ENCODE assay signal across 9 cellular contexts in the genomic region with DNA sequence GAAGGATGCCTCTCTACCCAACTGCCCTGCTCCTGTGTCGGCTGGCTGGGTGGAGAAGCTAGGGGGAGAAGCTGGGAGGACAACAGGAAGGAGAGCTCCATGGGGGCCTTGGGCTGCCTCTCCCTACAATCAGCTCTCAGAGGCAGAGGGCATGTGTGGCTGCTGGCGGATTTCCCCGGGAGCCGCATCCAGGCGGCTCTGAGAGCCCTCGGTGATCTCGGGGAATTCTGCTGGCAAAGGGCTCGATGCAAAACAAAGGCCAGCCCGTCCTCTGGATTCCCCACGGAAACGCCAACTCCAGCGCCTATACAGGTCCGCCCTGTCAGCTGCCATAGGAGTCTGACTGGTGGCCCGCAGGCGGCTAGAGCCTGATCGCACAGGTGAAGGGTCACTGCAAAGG. TPM values are rescaled to one million over a fixed set of nuclear protein-coding genes. Genes with fewer than 3 reads are reported as not detected.
A peak's percentile ranks its signal among the peaks of the same experiment; 100 is the strongest.
DNase-seq lines count a peak whose midpoint lies in the region; ATAC-seq and TF ChIP-seq lines count a peak whose summit lies in the region.
"Had no signal": no experiment of that assay in that cellular context is flagged by ENCODE, and none has a peak within 500 bp of the region (broad histone marks: within the 10 kb centered on the region; RNA-seq: fewer than 3 reads in every experiment).

No MANE protein-coding gene starts in this region.

- H3K4me1 Mint-ChIP-seq in HFFc6 (ENCODE audit: low read depth) = peaks cover 66% of the 10 kb centered on the region

- in situ Hi-C loops in astrocyte of the cerebellum (cut with HindIII; ENCODE audit: low sequenced_read_pairs) = no loop called here

- no peak overlapping the region for H3K4me3 Mint-ChIP-seq in HFFc6

- DNase-seq in HFFc6 (no peak), astrocyte of the cerebellum (ENCODE audit: low read depth) (peak; percentile 22), heart right ventricle (no peak), spleen (peak; percentile 77), NK-92 (lab: John Stamatoyannopoulos, UW; ENCODE audit: unreplicated experiment) (no peak)
- DNase-seq in stimulated activated naive CD4-positive, alpha-beta T cell (lab: John Stamatoyannopoulos, UW) = no peak
- no peak for DNase-seq in activated naive CD4-positive, alpha-beta T cell treated with Interleukin-2 at 50 U/mL for 16 hours
- DNase-seq: NCI-H1048 had no signal

- intact Hi-C loops in heart right ventricle (cut with DNase I) (loop anchor here in 3 of 10 donors (1.0 to 5.0 kb wide), 3 partner anchors 48 to 67 kb away; no protein-coding TSS in a partner anchor), spleen (cut with DNase I; ENCODE audit: low total_unique reads) (loop anchor here (10.0 kb wide), 1 partner anchor 65 kb away; no protein-coding TSS in a partner anchor)

- ATAC-seq in heart right ventricle (peak; percentile 32 to 68 (median 43)), HG03135 (IDR thresholded peaks at IDR 0.05; ENCODE audit: unreplicated experiment) (no peak)

- H3K9me3 ChIP-seq in heart right ventricle = no peaks in the 10 kb centered on the region
- H3K9me3 ChIP-seq in spleen = no peaks in the 10 kb centered on the region

- peak overlapping the region in 9 of 10 donors; percentile 19 to 84 (median 79) for H3K27ac ChIP-seq in heart right ventricle
- H3K27ac ChIP-seq in spleen = peak overlapping the region; percentile 63 to 86 (median 78)

- TF ChIP-seq POLR2A in spleen (IDR thresholded peaks at IDR 0.05) = no peak

- no peak overlapping the region for H3K4me3 ChIP-seq in astrocyte of the cerebellum (ENCODE audit: low read depth, low read length)
- H3K4me3 ChIP-seq in heart right ventricle = no peak overlapping the region
- peak overlapping the region in 1 of 8 donors; percentile 43 for H3K4me3 ChIP-seq in spleen

- H3K27me3 Mint-ChIP-seq in HFFc6 (ENCODE audit: insufficient read depth) = peaks cover 4% of the 10 kb centered on the region; the same call in 1 of the 2 replicates

- no peak for TF ChIP-seq CTCF in HFFc6 (IDR thresholded peaks at IDR 0.05)
- no peak for TF ChIP-seq CTCF in astrocyte of the cerebellum (IDR thresholded peaks at IDR 0.05; ENCODE audit: low read depth, low read length, missing control alignments)
- TF ChIP-seq CTCF in heart right ventricle (IDR thresholded peaks at IDR 0.05) = no peak
- no peak for TF ChIP-seq CTCF in spleen (IDR thresholded peaks at IDR 0.05 in 8 of 11, conservative IDR thresholded peaks at IDR 0.05 in 3 of 11)

- H3K36me3 ChIP-seq in heart right ventricle (peaks cover 0 to 89% (median 51%) of the 10 kb centered on the region in 9 donors), spleen (peaks cover 0 to 97% (median 54%) of the 10 kb centered on the region in 6 donors)

- no peaks in the 10 kb centered on the region for H3K9me3 Mint-ChIP-seq in HFFc6

- H3K27me3 ChIP-seq in heart right ventricle (no peaks in the 10 kb centered on the region), spleen (replicated peaks in 1 of 7) (no peaks in the 10 kb centered on the region)

- H3K4me1 ChIP-seq in heart right ventricle (peaks cover 17 to 50% (median 39%) of the 10 kb centered on the region in 9 donors), spleen (peaks cover 40 to 68% (median 50%) of the 10 kb centered on the region in 6 donors)

- WGBS in heart right ventricle, 2 donors = 62 to 64% methylated on average over 16 of the region's 16 CpGs
- WGBS in spleen, 5 donors = 62 to 73% (median 69%) methylated on average over 14 to 16 of the region's 16 CpGs

- peak overlapping the region; percentile 99 for H3K27ac Mint-ChIP-seq in HFFc6

- H3K36me3 Mint-ChIP-seq in HFFc6 (ENCODE audit: low read depth) = peaks cover 35% of the 10 kb centered on the region

RNA-seq across cellular contexts. Expression of a gene that starts 26.4 kb away (rescaled TPM):
- 100 to 1,000 TPM; 152 to 206 (median 155) TPM for total RNA-seq in HFFc6 (2021; fragmentation: NEBNext Ultra II Directional; extraction: Animal tissue kit (Norgen Biotek cat#: 25700))
- total RNA-seq in heart right ventricle (10 to 100 TPM in 3 of 10 donors, 1 to 10 TPM in 7; 4.6 to 16.0 (median 6.8) TPM), spleen (10 to 100 TPM; 31.1 to 77.4 (median 43.7) TPM)
- polyA plus RNA-seq in heart right ventricle (10 to 100 TPM; 25.2 to 38.9 TPM), spleen (10 to 100 TPM; 17.2 to 45.1 (median 37.4) TPM)

RNA-seq across cellular contexts. Expression of a gene that starts 35.9 kb away (rescaled TPM):
- 10 to 100 TPM; 24.1 to 26.5 (median 25.1) TPM for total RNA-seq in HFFc6 (2021; fragmentation: NEBNext Ultra II Directional; extraction: Animal tissue kit (Norgen Biotek cat#: 25700))
- total RNA-seq in heart right ventricle (10 to 100 TPM; 45.2 to 81.6 (median 60.8) TPM), spleen (10 to 100 TPM; 43.3 to 79.2 (median 55.3) TPM)
- polyA plus RNA-seq in heart right ventricle (10 to 100 TPM; 15.5 to 29.3 TPM), spleen (10 to 100 TPM; 13.7 to 37.4 (median 14.8) TPM)

RNA-seq across cellular contexts. Expression of a gene that starts 43.7 kb away (rescaled TPM):
- total RNA-seq in HFFc6 (2021; fragmentation: NEBNext Ultra II Directional; extraction: Animal tissue kit (Norgen Biotek cat#: 25700)) = 1 to 10 TPM; 2.7 to 5.3 (median 2.9) TPM
- 1 to 10 TPM; 1.1 to 3.3 (median 1.7) TPM for total RNA-seq in heart right ventricle
- 1 to 10 TPM in 1 of 2 donors, under 1 TPM in 1; 0.58 to 4.8 TPM for polyA plus RNA-seq in heart right ventricle
- 1 to 10 TPM; 1.7 to 9.4 (median 7.2) TPM for total RNA-seq in spleen
- polyA plus RNA-seq in spleen = 1 to 10 TPM; 1.7 to 5.1 (median 1.9) TPM

RNA-seq across cellular contexts. Expression of a gene that starts 47.9 kb away (rescaled TPM):
- total RNA-seq in HFFc6 (2021; fragmentation: NEBNext Ultra II Directional; extraction: Animal tissue kit (Norgen Biotek cat#: 25700)) = 10 to 100 TPM; 44.6 to 58.7 (median 49.6) TPM
- total RNA-seq in heart right ventricle (10 to 100 TPM; 35.2 to 69.6 (median 44.7) TPM), spleen (10 to 100 TPM; 42.9 to 62.2 (median 49.0) TPM)
- polyA plus RNA-seq in heart right ventricle (10 to 100 TPM; 78.4 to 82.6 TPM), spleen (10 to 100 TPM; 65.1 to 87.6 (median 86.6) TPM)

Comparison
In these comparisons a context has a peak if more than half of its experiments do, and no peak if none do; other contexts are left out.
1. DNase-seq: peak in astrocyte of the cerebellum (single experiment) and spleen (single experiment); none in HFFc6 (single experiment), heart right ventricle (0 of 2), NK-92 (single experiment), stimulated activated naive CD4-positive, alpha-beta T cell (0 of 6) and activated naive CD4-positive, alpha-beta T cell treated with Interleukin-2 at 50 U/mL for 16 hours (single experiment).